ENCODE assay signal across 8 cellular contexts in the genomic region with DNA sequence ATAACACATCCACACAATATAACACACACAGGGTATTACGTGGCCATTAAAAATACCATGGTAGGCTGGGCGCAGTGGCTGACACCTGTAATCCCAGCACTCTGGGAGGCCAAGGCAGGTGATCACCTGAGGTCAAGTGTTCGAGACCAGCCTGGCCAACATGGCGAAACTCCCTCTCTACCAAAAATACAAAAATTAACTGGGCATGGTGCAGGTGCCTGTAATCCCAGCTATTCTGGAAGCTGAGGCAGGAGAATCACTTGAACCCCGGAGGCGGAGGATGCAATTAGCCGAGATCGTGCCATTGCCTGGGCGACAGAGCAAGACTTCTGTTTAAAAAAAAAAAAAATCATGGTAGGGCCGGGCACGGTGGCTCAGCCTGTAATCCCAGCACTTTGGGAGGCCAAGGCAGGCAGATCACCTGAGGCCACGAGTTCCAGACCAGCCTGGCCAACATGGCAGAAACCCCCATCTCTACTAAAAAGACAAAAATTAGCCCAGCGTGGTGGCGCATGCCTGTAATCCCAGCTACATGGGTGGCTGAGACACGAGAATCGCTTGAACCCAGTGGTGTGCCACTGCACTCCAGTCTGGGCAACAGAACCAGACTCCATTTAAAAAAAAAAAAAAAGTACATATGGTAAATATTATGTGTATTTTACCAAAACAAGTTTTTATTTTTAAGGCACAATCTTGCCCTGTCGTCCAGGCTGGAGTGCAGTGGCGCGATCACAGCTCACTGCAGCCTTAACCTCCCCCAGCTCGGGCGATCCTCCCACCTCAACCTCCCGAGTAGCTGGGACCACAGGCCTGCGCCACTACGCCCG. TPM values are rescaled to one million over a fixed set of nuclear protein-coding genes. Genes with fewer than 3 reads are reported as not detected.
DNase-seq lines count a peak whose midpoint lies in the region; ATAC-seq and TF ChIP-seq lines count a peak whose summit lies in the region.

No MANE protein-coding gene starts in this region.

- H3K79me1 ChIP-seq in mesenchymal stem cell (replicated peaks; ENCODE audit: low read length, poor library complexity, severe bottlenecking), result peaks cover 1% of the 10 kb centered on the region

- H3K36me3 ChIP-seq in brain microvascular endothelial cell (replicated peaks) (no peaks in the 10 kb centered on the region), mesenchymal stem cell (ENCODE audit: control insufficient read depth in 1 of 2, insufficient read depth in 2 of 2, low read depth in 1 of 2, low read length in 2 of 2) (no peaks in the 10 kb centered on the region), upper lobe of right lung (no peaks in the 10 kb centered on the region)

- H2BK5ac ChIP-seq in mesenchymal stem cell (ENCODE audit: low read depth, low read length, poor library complexity, severe bottlenecking), result no peak overlapping the region

- peak overlapping the region; percentile 88 for H3K4me3 Mint-ChIP-seq in activated naive CD4-positive, alpha-beta T cell treated with anti-CD3 and anti-CD28 coated beads, Interleukin-2, amount 10 ng/mL, durations not matched to agents 7 days and 5 days

- peak overlapping the region; percentile 75 to 95 for H3K18ac ChIP-seq in mesenchymal stem cell (ENCODE audit: low read depth in 1 of 2, low read length in 2 of 2)

- peak overlapping the region; percentile 93 for H3K27ac Mint-ChIP-seq in activated naive CD4-positive, alpha-beta T cell treated with anti-CD3 and anti-CD28 coated beads, Interleukin-2, amount 10 ng/mL, durations not matched to agents 7 days and 5 days

- no peak overlapping the region for H2BK120ac ChIP-seq in mesenchymal stem cell (ENCODE audit: low read depth, low read length)

- DNase-seq in activated naive CD4-positive, alpha-beta T cell treated with anti-CD3 and anti-CD28 coated beads, Interleukin-2, amount 10 ng/mL, durations not matched to agents 7 days and 5 days, result no peak
- no peak for DNase-seq in activated naive CD4-positive, alpha-beta T cell (lab: John Stamatoyannopoulos, UW)
- DNase-seq in brain microvascular endothelial cell (no peak), mesenchymal stem cell (no peak), upper lobe of right lung (no peak)
- DNase-seq in stimulated activated CD8-positive, alpha-beta memory T cell treated with anti-CD3 and anti-CD28 coated beads, Interleukin-4, amount 100 ng/mL, for 48 hours, result no peak

- CTCF ChIA-PET in activated naive CD4-positive, alpha-beta T cell treated with anti-CD3 and anti-CD28 coated beads, Interleukin-2, amount 10 ng/mL, durations not matched to agents 7 days and 5 days (lab: Charles Lee), result interaction anchor here (0.6 to 16.4 kb wide), 16 partner anchors 9 to 573 kb away, joined by 3 to 386 read pairs (median 3); partner anchors contain the start of genes HECTD3, MUTYH, TOE1 and UROD

- peak overlapping the region in 1 of 2 experiments; percentile 11 for H3K4ac ChIP-seq in mesenchymal stem cell (ENCODE audit: low read depth in 1 of 2, low read length in 2 of 2)

- H4K91ac ChIP-seq in mesenchymal stem cell (ENCODE audit: low read length), result peak overlapping the region; percentile 70

- no peak overlapping the region for H2BK15ac ChIP-seq in mesenchymal stem cell (ENCODE audit: low read depth, poor library complexity, severe bottlenecking)

- H2AFZ ChIP-seq in mesenchymal stem cell (ENCODE audit: low read depth, low read length), result no peak overlapping the region

- no peak for ATAC-seq in upper lobe of right lung
- no peak for ATAC-seq in GM19324 (IDR thresholded peaks at IDR 0.05; ENCODE audit: low FRiP score, unreplicated experiment)
- ATAC-seq in GM19397 (IDR thresholded peaks at IDR 0.05; ENCODE audit: unreplicated experiment), result no peak

- H3K27me3 ChIP-seq in brain microvascular endothelial cell (replicated peaks) (no peaks in the 10 kb centered on the region), mesenchymal stem cell (ENCODE audit: control insufficient read depth in 1 of 2, insufficient read depth in 1 of 2, low read length in 2 of 2) (no peaks in the 10 kb centered on the region), upper lobe of right lung (no peaks in the 10 kb centered on the region)

- H3K4me1 Mint-ChIP-seq in activated naive CD4-positive, alpha-beta T cell treated with anti-CD3 and anti-CD28 coated beads, Interleukin-2, amount 10 ng/mL, durations not matched to agents 7 days and 5 days, result peaks cover 47% of the 10 kb centered on the region

- no peak overlapping the region for H3K23ac ChIP-seq in mesenchymal stem cell (ENCODE audit: low read length in 2 of 2)

- H3K4me2 ChIP-seq in mesenchymal stem cell (ENCODE audit: low read length, poor library complexity, severe bottlenecking), result peak overlapping the region; percentile 51

- peak overlapping the region in 1 of 2 experiments; percentile 35 for H3K14ac ChIP-seq in mesenchymal stem cell (ENCODE audit: low read length in 2 of 2)

- peaks cover 14% of the 10 kb centered on the region for H3K4me1 ChIP-seq in mesenchymal stem cell (ENCODE audit: control insufficient read depth, insufficient read depth, low read depth, low read length)
- H3K4me1 ChIP-seq in upper lobe of right lung, result peaks cover 11% of the 10 kb centered on the region

- in situ Hi-C loops in brain microvascular endothelial cell (cut with HindIII; ENCODE audit: low pct_ligation_motif_present, low sequenced_read_pairs), result loop anchor here (25.0 kb wide), 1 partner anchor 290 kb away; the partner anchor contains the start of genes HECTD3 and UROD

- H3K27ac ChIP-seq in brain microvascular endothelial cell (peak overlapping the region; percentile 67), mesenchymal stem cell (ENCODE audit: low read length, poor library complexity, severe bottlenecking) (peak overlapping the region; percentile 75), upper lobe of right lung (peak overlapping the region; percentile 82)

- H2BK12ac ChIP-seq in mesenchymal stem cell (ENCODE audit: low read length in 2 of 2), result no peak overlapping the region

- H3K4me3 ChIP-seq in brain microvascular endothelial cell (ENCODE audit: low read depth, low read length) (peak overlapping the region; percentile 56), mesenchymal stem cell (ENCODE audit: insufficient read depth in 1 of 2, low read depth in 1 of 2, low read length in 2 of 2) (peak overlapping the region; percentile 60 to 83), upper lobe of right lung (peak overlapping the region; percentile 84)

- H4K8ac ChIP-seq in mesenchymal stem cell (ENCODE audit: low read length), result peak overlapping the region; percentile 96

- H3K9me3 Mint-ChIP-seq in activated naive CD4-positive, alpha-beta T cell treated with anti-CD3 and anti-CD28 coated beads, Interleukin-2, amount 10 ng/mL, durations not matched to agents 7 days and 5 days, result no peaks in the 10 kb centered on the region

- H3K36me3 Mint-ChIP-seq in activated naive CD4-positive, alpha-beta T cell treated with anti-CD3 and anti-CD28 coated beads, Interleukin-2, amount 10 ng/mL, durations not matched to agents 7 days and 5 days, result no peaks in the 10 kb centered on the region

- WGBS in mesenchymal stem cell, result 71% methylated on average over 23 of the region's 25 CpGs

- H3K9me3 ChIP-seq in mesenchymal stem cell (ENCODE audit: control insufficient read depth, low read length), result no peaks in the 10 kb centered on the region
- H3K9me3 ChIP-seq in upper lobe of right lung, result no peaks in the 10 kb centered on the region

- H3K27me3 Mint-ChIP-seq in activated naive CD4-positive, alpha-beta T cell treated with anti-CD3 and anti-CD28 coated beads, Interleukin-2, amount 10 ng/mL, durations not matched to agents 7 days and 5 days, result no peaks in the 10 kb centered on the region

- H2AK5ac ChIP-seq in mesenchymal stem cell (ENCODE audit: low read length, severe bottlenecking), result no peak overlapping the region

- H3K9ac ChIP-seq in mesenchymal stem cell (ENCODE audit: low read length), result peak overlapping the region; percentile 97

- intact Hi-C loops in upper lobe of right lung (cut with DNase I), result no loop called here

- TF ChIP-seq CTCF in brain microvascular endothelial cell (IDR thresholded peaks at IDR 0.05; ENCODE audit: low read depth, low read length, missing control alignments) (no peak), upper lobe of right lung (IDR thresholded peaks at IDR 0.05) (no peak)

RNA-seq across cellular contexts. Expression of gene HPDL, which starts 24.0 kb away (rescaled TPM):
- polyA plus RNA-seq in mesenchymal stem cell (2013, experiment 1 of 2), result 0.17 TPM
- polyA plus RNA-seq in mesenchymal stem cell (2013, experiment 2 of 2), result 0.21 TPM
- not detected for total RNA-seq in upper lobe of right lung

RNA-seq across cellular contexts. Expression of gene TOE1, which starts 37.3 kb away (rescaled TPM):
- polyA plus RNA-seq in mesenchymal stem cell (2013, experiment 1 of 2), result 5.0 TPM
- polyA plus RNA-seq in mesenchymal stem cell (2013, experiment 2 of 2), result 4.2 TPM
- total RNA-seq in upper lobe of right lung, result 8.2 TPM

RNA-seq across cellular contexts. Expression of gene MUTYH, which starts 37.5 kb away (rescaled TPM):
- polyA plus RNA-seq in mesenchymal stem cell (2013, experiment 1 of 2), result 5.7 TPM
- 4.7 TPM for polyA plus RNA-seq in mesenchymal stem cell (2013, experiment 2 of 2)
- total RNA-seq in upper lobe of right lung, result 20.3 TPM
